24 cellular contexts compared by ENCODE assay signal in genomic region chr1:207835958-207836357, GRCh38.
A peak's percentile ranks its signal among the peaks of the same experiment; 100 is the strongest.
DNase-seq lines count a peak whose midpoint lies in the region; ATAC-seq, FAIRE-seq and TF ChIP-seq lines count a peak whose summit lies in the region.
"Had no signal": no experiment of that assay in that cellular context is flagged by ENCODE, and none has a peak within 500 bp of the region (broad histone marks: within the 10 kb centered on the region; RNA-seq: fewer than 3 reads in every experiment).

No MANE protein-coding gene starts in this region.

- no peak for TF ChIP-seq POLR2A in esophagus squamous epithelium (IDR thresholded peaks at IDR 0.05)

- intact Hi-C loops in activated CD4-positive, alpha-beta memory T cell treated with anti-CD3 and anti-CD28 coated beads for 36 hours (cut with micrococcal nuclease) = no loop called here
- intact Hi-C loops in ascending aorta (cut with DNase I) = no loop called here
- intact Hi-C loops in esophagus squamous epithelium (cut with DNase I) = no loop called here
- intact Hi-C loops in upper lobe of right lung (cut with DNase I) = no loop called here

- no peak for DNase-seq in activated CD4-positive, alpha-beta memory T cell treated with anti-CD3 and anti-CD28 coated beads for 36 hours
- DNase-seq in activated CD4-positive, alpha-beta memory T cell treated with anti-CD3 and anti-CD28 coated beads, Interleukin-2, amount 10 ng/mL, durations not matched to agents 7 days and 5 days = no peak
- peak in 1 of 2 donors; percentile 25 for DNase-seq in ascending aorta (ENCODE audit: low spot score in 2 of 2)
- DNase-seq in memory B cell (ENCODE audit: low spot score in 2 of 2) = no peak
- DNase-seq in superior temporal gyrus (ENCODE audit: extremely low spot score) = peak; percentile 56
- no peak for DNase-seq in esophagus squamous epithelium (lab: John Stamatoyannopoulos, UW)
- no peak for DNase-seq in small intestine
- DNase-seq in upper lobe of right lung = no peak
- DNase-seq: 8988T; activated CD8-positive, alpha-beta memory T cell treated with anti-CD3 and anti-CD28 coated beads, Interleukin-2, amount 10 ng/mL, durations not matched to agents 7 days and 5 days; AML-193; colonic mucosa; endodermal cell; GF-D8; GM23248; IMR-90; islet precursor cell; NCI-H1092 treated with DMSO at 0.1 percent for 48 hours; NCI-H2029; NCI-H2227 treated with DMSO at 0.1 percent for 48 hours had no signal

- H3K27ac ChIP-seq in ascending aorta (peak overlapping the region; percentile 64 to 86), esophagus squamous epithelium (peak overlapping the region in 2 of 4 donors; percentile 31 to 81), small intestine (ENCODE audit: low read depth in 1 of 2, low read length in 1 of 2) (no peak overlapping the region), upper lobe of right lung (no peak overlapping the region)
- H3K27ac ChIP-seq: colonic mucosa, GM23248 had no signal

- H3K27ac Mint-ChIP-seq in activated CD4-positive, alpha-beta memory T cell treated with anti-CD3 and anti-CD28 coated beads for 36 hours = peak overlapping the region; percentile 19
- no peak overlapping the region for H3K27ac Mint-ChIP-seq in activated CD4-positive, alpha-beta memory T cell treated with anti-CD3 and anti-CD28 coated beads, Interleukin-2, amount 10 ng/mL, durations not matched to agents 7 days and 5 days
- H3K27ac Mint-ChIP-seq in memory B cell = peak overlapping the region; percentile 79
- H3K27ac Mint-ChIP-seq: brain, endodermal cell had no signal

- peaks cover 3 to 5% of the 10 kb centered on the region in 2 donors for H3K36me3 ChIP-seq in ascending aorta
- peaks cover 0 to 35% (median 0%) of the 10 kb centered on the region in 3 donors for H3K36me3 ChIP-seq in esophagus squamous epithelium
- H3K36me3 ChIP-seq in small intestine (ENCODE audit: control insufficient read depth in 2 of 2, insufficient read depth in 2 of 2, low read length in 2 of 2) = no peaks in the 10 kb centered on the region
- peaks cover 9% of the 10 kb centered on the region for H3K36me3 ChIP-seq in upper lobe of right lung
- H3K36me3 ChIP-seq: colonic mucosa had no signal

- peaks cover 83% of the 10 kb centered on the region for H3K4me1 Mint-ChIP-seq in activated CD4-positive, alpha-beta memory T cell treated with anti-CD3 and anti-CD28 coated beads for 36 hours (ENCODE audit: low read depth)
- H3K4me1 Mint-ChIP-seq in activated CD4-positive, alpha-beta memory T cell treated with anti-CD3 and anti-CD28 coated beads, Interleukin-2, amount 10 ng/mL, durations not matched to agents 7 days and 5 days = peaks cover 69% of the 10 kb centered on the region
- peaks cover 50% of the 10 kb centered on the region for H3K4me1 Mint-ChIP-seq in memory B cell
- H3K4me1 Mint-ChIP-seq: endodermal cell had no signal

- no peak for ATAC-seq in memory B cell (ENCODE audit: low read depth)
- ATAC-seq in upper lobe of right lung = no peak
- ATAC-seq: activated CD8-positive, alpha-beta memory T cell treated with anti-CD3 and anti-CD28 coated beads, Interleukin-2, amount 10 ng/mL, durations not matched to agents 7 days and 5 days; stimulated activated effector memory CD8-positive, alpha-beta T cell treated with anti-CD3 and anti-CD28 coated beads, Interleukin-12 subunit alpha, Interleukin-12 subunit beta, amount 100 ng/mL, for 72 hours had no signal

- H3K4me3 ChIP-seq in ascending aorta (no peak overlapping the region), esophagus squamous epithelium (no peak overlapping the region), small intestine (ENCODE audit: low read depth in 1 of 2, low read length in 2 of 2) (no peak overlapping the region), upper lobe of right lung (no peak overlapping the region)
- H3K4me3 ChIP-seq: colonic mucosa, GM23248, lung had no signal

- H3K27me3 Mint-ChIP-seq in activated CD4-positive, alpha-beta memory T cell treated with anti-CD3 and anti-CD28 coated beads for 36 hours = no peaks in the 10 kb centered on the region
- H3K27me3 Mint-ChIP-seq in activated CD4-positive, alpha-beta memory T cell treated with anti-CD3 and anti-CD28 coated beads, Interleukin-2, amount 10 ng/mL, durations not matched to agents 7 days and 5 days = no peaks in the 10 kb centered on the region
- no peaks in the 10 kb centered on the region for H3K27me3 Mint-ChIP-seq in memory B cell
- H3K27me3 Mint-ChIP-seq: activated CD8-positive, alpha-beta memory T cell treated with anti-CD3 and anti-CD28 coated beads, Interleukin-2, amount 10 ng/mL, durations not matched to agents 7 days and 5 days; brain had no signal

- no peak overlapping the region for H3K4me3 Mint-ChIP-seq in activated CD4-positive, alpha-beta memory T cell treated with anti-CD3 and anti-CD28 coated beads for 36 hours
- H3K4me3 Mint-ChIP-seq in activated CD4-positive, alpha-beta memory T cell treated with anti-CD3 and anti-CD28 coated beads, Interleukin-2, amount 10 ng/mL, durations not matched to agents 7 days and 5 days = no peak overlapping the region
- no peak overlapping the region for H3K4me3 Mint-ChIP-seq in memory B cell
- H3K4me3 Mint-ChIP-seq: activated CD8-positive, alpha-beta memory T cell treated with anti-CD3 and anti-CD28 coated beads, Interleukin-2, amount 10 ng/mL, durations not matched to agents 7 days and 5 days; brain; endodermal cell; stimulated activated effector memory CD8-positive, alpha-beta T cell treated with anti-CD3 and anti-CD28 coated beads, Interleukin-12 subunit alpha, Interleukin-12 subunit beta, amount 100 ng/mL, for 72 hours; T-helper 1 cell treated with Interleukin-12 subunit alpha and Interleukin-12 subunit beta and Interleukin-4 antibody, amounts not matched to agents 30 μg/mL and 1 μg/mL, for 36 hours had no signal

- FAIRE-seq in small intestine (lab: Jason Lieb, UNC) = no peak

- CTCF ChIA-PET in activated CD4-positive, alpha-beta memory T cell treated with anti-CD3 and anti-CD28 coated beads for 36 hours (lab: Charles Lee) = interaction anchor here (0.9 to 4.7 kb wide), 4 partner anchors 13 to 49 kb away, joined by 3 to 43 read pairs (median 6); no protein-coding TSS in a partner anchor
- CTCF ChIA-PET in activated CD4-positive, alpha-beta memory T cell treated with anti-CD3 and anti-CD28 coated beads, Interleukin-2, amount 10 ng/mL, durations not matched to agents 7 days and 5 days (lab: Charles Lee) = interaction anchor here (1.1 to 3.2 kb wide), 4 partner anchors 9 to 127 kb away, joined by 3 to 10 read pairs (median 8); no protein-coding TSS in a partner anchor

- no peaks in the 10 kb centered on the region for H3K9me3 ChIP-seq in ascending aorta
- H3K9me3 ChIP-seq in esophagus squamous epithelium = no peaks in the 10 kb centered on the region
- H3K9me3 ChIP-seq in small intestine (ENCODE audit: control insufficient read depth, low read depth) = no peaks in the 10 kb centered on the region
- H3K9me3 ChIP-seq in upper lobe of right lung = no peaks in the 10 kb centered on the region
- H3K9me3 ChIP-seq: colonic mucosa had no signal

- peaks cover 12 to 36% of the 10 kb centered on the region in 2 donors for H3K4me1 ChIP-seq in ascending aorta
- H3K4me1 ChIP-seq in esophagus squamous epithelium = peaks cover 47 to 97% (median 54%) of the 10 kb centered on the region in 3 donors
- H3K4me1 ChIP-seq in small intestine (ENCODE audit: control insufficient read depth in 2 of 2, insufficient read depth in 1 of 2, low read depth in 1 of 2, low read length in 1 of 2) = peaks cover 0 to 13% of the 10 kb centered on the region in 2 donors
- H3K4me1 ChIP-seq in upper lobe of right lung = peaks cover 57% of the 10 kb centered on the region
- H3K4me1 ChIP-seq: colonic mucosa had no signal

- TF ChIP-seq CTCF in ascending aorta (IDR thresholded peaks at IDR 0.05) = no peak
- TF ChIP-seq CTCF in esophagus squamous epithelium (IDR thresholded peaks at IDR 0.05) = no peak
- TF ChIP-seq CTCF in upper lobe of right lung (IDR thresholded peaks at IDR 0.05) = no peak

- peaks cover 11% of the 10 kb centered on the region for H3K36me3 Mint-ChIP-seq in activated CD4-positive, alpha-beta memory T cell treated with anti-CD3 and anti-CD28 coated beads for 36 hours
- H3K36me3 Mint-ChIP-seq in activated CD4-positive, alpha-beta memory T cell treated with anti-CD3 and anti-CD28 coated beads, Interleukin-2, amount 10 ng/mL, durations not matched to agents 7 days and 5 days (ENCODE audit: low read depth) = peaks cover 50% of the 10 kb centered on the region
- H3K36me3 Mint-ChIP-seq in memory B cell = peaks cover 13% of the 10 kb centered on the region

- H3K9me3 Mint-ChIP-seq in activated CD4-positive, alpha-beta memory T cell treated with anti-CD3 and anti-CD28 coated beads for 36 hours = no peaks in the 10 kb centered on the region
- H3K9me3 Mint-ChIP-seq in activated CD4-positive, alpha-beta memory T cell treated with anti-CD3 and anti-CD28 coated beads, Interleukin-2, amount 10 ng/mL, durations not matched to agents 7 days and 5 days = peaks cover 4% of the 10 kb centered on the region
- no peaks in the 10 kb centered on the region for H3K9me3 Mint-ChIP-seq in memory B cell
- H3K9me3 Mint-ChIP-seq: endodermal cell; stimulated activated effector memory CD8-positive, alpha-beta T cell treated with anti-CD3 and anti-CD28 coated beads, Interleukin-12 subunit alpha, Interleukin-12 subunit beta, amount 100 ng/mL, for 72 hours; T-helper 1 cell treated with Interleukin-12 subunit alpha and Interleukin-12 subunit beta and Interleukin-4 antibody, amounts not matched to agents 30 μg/mL and 1 μg/mL, for 36 hours had no signal

- WGBS in esophagus squamous epithelium, 2 donors = 80 to 95% methylated on average over 6 of the region's 6 CpGs
- 94 to 98% (median 97%) methylated on average over 6 of the region's 6 CpGs for WGBS in small intestine, 3 donors

- POLR2A ChIA-PET in activated CD4-positive, alpha-beta memory T cell treated with anti-CD3 and anti-CD28 coated beads for 36 hours (lab: Charles Lee) = interaction anchor here (1.4 kb wide), 1 partner anchor 10 kb away, joined by 3 read pairs; no protein-coding TSS in a partner anchor
- POLR2A ChIA-PET in activated CD4-positive, alpha-beta memory T cell treated with anti-CD3 and anti-CD28 coated beads, Interleukin-2, amount 10 ng/mL, durations not matched to agents 7 days and 5 days (lab: Charles Lee) = no interaction called here

- H3K27me3 ChIP-seq in ascending aorta = no peaks in the 10 kb centered on the region
- no peaks in the 10 kb centered on the region for H3K27me3 ChIP-seq in esophagus squamous epithelium
- no peaks in the 10 kb centered on the region for H3K27me3 ChIP-seq in small intestine (ENCODE audit: control insufficient read depth in 2 of 2, insufficient read depth in 2 of 2, low read length in 2 of 2)
- H3K27me3 ChIP-seq in upper lobe of right lung = no peaks in the 10 kb centered on the region
- H3K27me3 ChIP-seq: colonic mucosa had no signal

Comparison
In these comparisons a context has a peak if more than half of its experiments do, and no peak if none do; other contexts are left out.
1. H3K27ac ChIP-seq: peak in ascending aorta (2 of 2); none in small intestine (0 of 2) and upper lobe of right lung (single experiment).